Comparison of ENCODE assay signal across 1 cellular context in the genomic region with DNA sequence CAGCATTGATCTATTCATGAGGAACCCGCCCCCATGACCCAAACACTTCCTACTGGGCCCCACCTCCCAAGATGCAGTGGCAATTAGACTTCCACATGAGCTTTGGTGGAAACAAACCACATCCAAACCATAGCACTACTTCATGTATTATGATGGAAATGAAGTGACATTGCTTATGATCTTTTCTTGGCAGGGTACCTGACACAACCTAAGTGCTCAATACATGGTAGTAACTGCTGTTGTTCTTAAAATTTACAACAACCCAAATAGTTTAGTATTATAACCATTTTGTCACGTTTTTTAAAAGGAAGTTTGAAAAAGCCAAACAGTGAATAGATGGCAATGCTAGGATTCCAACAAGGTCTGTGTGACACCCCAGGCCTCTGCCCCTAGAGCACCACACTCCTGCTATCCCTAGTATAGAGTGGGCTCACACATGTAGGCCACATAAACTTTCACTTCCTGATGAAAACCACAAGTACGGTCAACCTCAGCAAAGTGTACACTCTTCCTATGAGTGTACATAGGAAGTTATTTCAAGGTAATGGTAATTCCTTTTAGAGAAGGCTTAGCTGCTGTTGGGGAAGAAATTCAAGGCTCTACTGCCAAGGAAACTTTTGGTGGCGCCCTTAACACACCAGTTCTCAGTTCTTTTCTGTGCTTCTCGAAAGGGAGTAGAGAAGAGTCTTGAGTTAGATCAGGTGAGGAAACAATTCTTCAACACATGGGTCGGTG.
TF ChIP-seq lines count a peak whose summit lies in the region.

No MANE protein-coding gene starts in this region.

TF ChIP-seq in H1, 55 proteins besides CTCF, POLR2A, EP300 and RAD21 (continued from another document):
- TF ChIP-seq, protein P1, sequence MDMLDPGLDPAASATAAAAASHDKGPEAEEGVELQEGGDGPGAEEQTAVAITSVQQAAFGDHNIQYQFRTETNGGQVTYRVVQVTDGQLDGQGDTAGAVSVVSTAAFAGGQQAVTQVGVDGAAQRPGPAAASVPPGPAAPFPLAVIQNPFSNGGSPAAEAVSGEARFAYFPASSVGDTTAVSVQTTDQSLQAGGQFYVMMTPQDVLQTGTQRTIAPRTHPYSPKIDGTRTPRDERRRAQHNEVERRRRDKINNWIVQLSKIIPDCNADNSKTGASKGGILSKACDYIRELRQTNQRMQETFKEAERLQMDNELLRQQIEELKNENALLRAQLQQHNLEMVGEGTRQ (IDR thresholded peaks at IDR 0.05; ENCODE audit: low read length), result no peak
